ENCODE assay signal across 8 cellular contexts in genomic region chr4:143512978-143513313, GRCh38. TPM values are rescaled to one million over a fixed set of nuclear protein-coding genes. Genes with fewer than 3 reads are reported as not detected.
DNase-seq lines count a peak whose midpoint lies in the region; ATAC-seq and TF ChIP-seq lines count a peak whose summit lies in the region.

No MANE protein-coding gene starts in this region.

- DNase-seq in AG04449 (ENCODE audit: low read depth, low spot score) (no peak), left lung (no peak), tibial artery (no peak), Ammon's horn (ENCODE audit: low spot score) (no peak), NCI-H1092 (lab: John Stamatoyannopoulos, UW) (no peak)

- H3K27ac ChIP-seq in angular gyrus (ENCODE audit: low read depth, low read length) (peak overlapping the region; percentile 15), left lung (peak overlapping the region; percentile 98), tibial artery (peak overlapping the region; percentile 97 to 98)

- ATAC-seq in GM19452 (IDR thresholded peaks at IDR 0.05; ENCODE audit: unreplicated experiment) = peak; percentile 41
- peak; percentile 22 for ATAC-seq in HG03558 (IDR thresholded peaks at IDR 0.05; ENCODE audit: extremely low read depth, unreplicated experiment)
- peak; percentile 24 for ATAC-seq in left lung

- H3K9me3 ChIP-seq in left lung = no peaks in the 10 kb centered on the region
- H3K9me3 ChIP-seq in tibial artery = no peaks in the 10 kb centered on the region

- intact Hi-C loops in left lung (cut with DNase I) (no loop called here), tibial artery (cut with DNase I; ENCODE audit: low total_unique reads) (no loop called here)

- CTCF ChIA-PET in AG04449 (lab: Yijun Ruan, JAX) = interaction anchor here (1.0 to 2.4 kb wide), 3 partner anchors 18 to 306 kb away, joined by 3 to 7 read pairs (median 6); no protein-coding TSS in a partner anchor

- POLR2A ChIA-PET in AG04449 (lab: Yijun Ruan, JAX) = interaction anchor here (0.6 to 1.1 kb wide), 3 partner anchors 11 to 1199 kb away, joined by 3 read pairs; no protein-coding TSS in a partner anchor

- peaks cover 17 to 35% of the 10 kb centered on the region in 2 donors for H3K4me1 ChIP-seq in left lung
- peaks cover 0 to 35% (median 11%) of the 10 kb centered on the region in 4 donors for H3K4me1 ChIP-seq in tibial artery

- H3K27me3 ChIP-seq in left lung = no peaks in the 10 kb centered on the region
- no peaks in the 10 kb centered on the region for H3K27me3 ChIP-seq in tibial artery

- peaks cover 0 to 8% of the 10 kb centered on the region in 2 donors for H3K36me3 ChIP-seq in left lung
- peaks cover 6 to 7% (median 7%) of the 10 kb centered on the region in 3 donors for H3K36me3 ChIP-seq in tibial artery

- H3K4me3 ChIP-seq in AG04449 (ENCODE audit: low read depth, low read length) (peak overlapping the region; percentile 91), left lung (peak overlapping the region; percentile 69 to 84), tibial artery (peak overlapping the region; percentile 80 to 92)

- no peak for TF ChIP-seq CTCF in AG04449 (IDR thresholded peaks at IDR 0.05; ENCODE audit: insufficient read depth, low read length, missing control alignments)
- TF ChIP-seq CTCF in left lung (IDR thresholded peaks at IDR 0.05) = no peak
- no peak for TF ChIP-seq CTCF in tibial artery (IDR thresholded peaks at IDR 0.05)

RNA-seq across cellular contexts. Expression of gene SMARCA5, which starts 0.6 kb away (rescaled TPM):
- 10 to 100 TPM; 52.4 to 93.8 TPM for total RNA-seq in left lung

Comparison
In these comparisons a context has a peak if more than half of its experiments do, and no peak if none do; other contexts are left out.
1. H3K27ac ChIP-seq: peak in every context shown above with its lines; median percentile 98 in left lung; 98 in tibial artery; 15 in angular gyrus.